1 cellular context compared by ENCODE assay signal in the genomic region with DNA sequence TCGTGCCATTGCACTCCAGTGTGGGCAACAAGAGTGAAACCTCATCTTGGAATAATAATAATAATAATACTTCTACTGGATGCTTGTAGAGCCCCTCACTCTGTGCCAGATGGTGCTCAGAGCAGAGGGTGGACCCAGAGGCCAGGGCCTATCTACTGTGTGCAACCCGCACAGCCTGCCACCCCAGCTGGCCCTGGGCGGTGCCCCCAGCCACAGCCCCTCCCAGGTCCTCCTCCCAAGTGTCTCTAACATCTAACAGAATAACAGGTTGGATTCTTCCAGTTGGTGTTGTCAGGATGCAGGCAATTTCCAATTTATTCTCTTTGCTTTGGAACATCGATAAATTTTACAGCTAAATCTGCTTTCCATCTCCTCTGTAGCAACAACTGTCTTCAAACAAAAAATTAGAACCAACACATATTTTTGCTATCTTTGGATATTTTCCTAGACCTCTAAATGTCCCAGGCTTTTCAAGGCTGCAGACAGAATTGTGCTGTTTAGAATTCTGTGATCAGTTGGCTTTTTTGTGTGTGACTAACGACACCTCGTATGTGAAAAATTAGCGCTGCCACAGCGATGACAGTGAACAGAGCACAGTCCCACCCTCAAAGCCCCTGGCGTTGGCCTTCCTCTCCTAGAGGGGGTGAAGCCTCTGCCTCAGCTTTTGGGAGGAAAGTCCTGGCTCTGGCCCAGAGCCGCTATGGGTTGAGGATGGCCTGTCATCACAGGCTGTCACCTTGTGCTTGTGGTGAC.
TF ChIP-seq lines count a peak whose summit lies in the region.

No MANE protein-coding gene starts in this region.

TF ChIP-seq in GM23338, 12 proteins besides CTCF, POLR2A, EP300 and RAD21:
- TF ChIP-seq, protein P1, sequence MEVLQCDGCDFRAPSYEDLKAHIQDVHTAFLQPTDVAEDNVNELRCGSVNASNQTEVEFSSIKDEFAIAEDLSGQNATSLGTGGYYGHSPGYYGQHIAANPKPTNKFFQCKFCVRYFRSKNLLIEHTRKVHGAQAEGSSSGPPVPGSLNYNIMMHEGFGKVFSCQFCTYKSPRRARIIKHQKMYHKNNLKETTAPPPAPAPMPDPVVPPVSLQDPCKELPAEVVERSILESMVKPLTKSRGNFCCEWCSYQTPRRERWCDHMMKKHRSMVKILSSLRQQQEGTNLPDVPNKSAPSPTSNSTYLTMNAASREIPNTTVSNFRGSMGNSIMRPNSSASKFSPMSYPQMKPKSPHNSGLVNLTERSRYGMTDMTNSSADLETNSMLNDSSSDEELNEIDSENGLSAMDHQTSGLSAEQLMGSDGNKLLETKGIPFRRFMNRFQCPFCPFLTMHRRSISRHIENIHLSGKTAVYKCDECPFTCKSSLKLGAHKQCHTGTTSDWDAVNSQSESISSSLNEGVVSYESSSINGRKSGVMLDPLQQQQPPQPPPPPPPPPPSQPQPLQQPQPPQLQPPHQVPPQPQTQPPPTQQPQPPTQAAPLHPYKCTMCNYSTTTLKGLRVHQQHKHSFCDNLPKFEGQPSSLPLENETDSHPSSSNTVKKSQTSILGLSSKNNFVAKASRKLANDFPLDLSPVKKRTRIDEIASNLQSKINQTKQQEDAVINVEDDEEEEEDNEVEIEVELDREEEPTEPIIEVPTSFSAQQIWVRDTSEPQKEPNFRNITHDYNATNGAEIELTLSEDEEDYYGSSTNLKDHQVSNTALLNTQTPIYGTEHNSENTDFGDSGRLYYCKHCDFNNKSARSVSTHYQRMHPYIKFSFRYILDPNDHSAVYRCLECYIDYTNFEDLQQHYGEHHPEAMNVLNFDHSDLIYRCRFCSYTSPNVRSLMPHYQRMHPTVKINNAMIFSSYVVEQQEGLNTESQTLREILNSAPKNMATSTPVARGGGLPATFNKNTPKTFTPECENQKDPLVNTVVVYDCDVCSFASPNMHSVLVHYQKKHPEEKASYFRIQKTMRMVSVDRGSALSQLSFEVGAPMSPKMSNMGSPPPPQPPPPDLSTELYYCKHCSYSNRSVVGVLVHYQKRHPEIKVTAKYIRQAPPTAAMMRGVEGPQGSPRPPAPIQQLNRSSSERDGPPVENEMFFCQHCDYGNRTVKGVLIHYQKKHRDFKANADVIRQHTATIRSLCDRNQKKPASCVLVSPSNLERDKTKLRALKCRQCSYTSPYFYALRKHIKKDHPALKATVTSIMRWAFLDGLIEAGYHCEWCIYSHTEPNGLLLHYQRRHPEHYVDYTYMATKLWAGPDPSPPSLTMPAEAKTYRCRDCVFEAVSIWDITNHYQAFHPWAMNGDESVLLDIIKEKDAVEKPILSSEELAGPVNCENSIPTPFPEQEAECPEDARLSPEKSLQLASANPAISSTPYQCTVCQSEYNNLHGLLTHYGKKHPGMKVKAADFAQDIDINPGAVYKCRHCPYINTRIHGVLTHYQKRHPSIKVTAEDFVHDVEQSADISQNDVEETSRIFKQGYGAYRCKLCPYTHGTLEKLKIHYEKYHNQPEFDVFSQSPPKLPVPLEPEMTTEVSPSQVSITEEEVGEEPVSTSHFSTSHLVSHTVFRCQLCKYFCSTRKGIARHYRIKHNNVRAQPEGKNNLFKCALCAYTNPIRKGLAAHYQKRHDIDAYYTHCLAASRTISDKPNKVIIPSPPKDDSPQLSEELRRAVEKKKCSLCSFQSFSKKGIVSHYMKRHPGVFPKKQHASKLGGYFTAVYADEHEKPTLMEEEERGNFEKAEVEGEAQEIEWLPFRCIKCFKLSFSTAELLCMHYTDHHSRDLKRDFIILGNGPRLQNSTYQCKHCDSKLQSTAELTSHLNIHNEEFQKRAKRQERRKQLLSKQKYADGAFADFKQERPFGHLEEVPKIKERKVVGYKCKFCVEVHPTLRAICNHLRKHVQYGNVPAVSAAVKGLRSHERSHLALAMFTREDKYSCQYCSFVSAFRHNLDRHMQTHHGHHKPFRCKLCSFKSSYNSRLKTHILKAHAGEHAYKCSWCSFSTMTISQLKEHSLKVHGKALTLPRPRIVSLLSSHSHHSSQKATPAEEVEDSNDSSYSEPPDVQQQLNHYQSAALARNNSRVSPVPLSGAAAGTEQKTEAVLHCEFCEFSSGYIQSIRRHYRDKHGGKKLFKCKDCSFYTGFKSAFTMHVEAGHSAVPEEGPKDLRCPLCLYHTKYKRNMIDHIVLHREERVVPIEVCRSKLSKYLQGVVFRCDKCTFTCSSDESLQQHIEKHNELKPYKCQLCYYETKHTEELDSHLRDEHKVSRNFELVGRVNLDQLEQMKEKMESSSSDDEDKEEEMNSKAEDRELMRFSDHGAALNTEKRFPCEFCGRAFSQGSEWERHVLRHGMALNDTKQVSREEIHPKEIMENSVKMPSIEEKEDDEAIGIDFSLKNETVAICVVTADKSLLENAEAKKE (CRISPR knock-in tag; IDR thresholded peaks at IDR 0.05), result no peak
- TF ChIP-seq ZNF114 (CRISPR knock-in tag; IDR thresholded peaks at IDR 0.05) (no peak), POLR2AphosphoS5 (IDR thresholded peaks at IDR 0.05; ENCODE audit: low read depth) (no peak), ZNF331 (CRISPR knock-in tag; IDR thresholded peaks at IDR 0.05; ENCODE audit: low read depth) (no peak), EZH2phosphoT487 (IDR thresholded peaks at IDR 0.05; ENCODE audit: unreplicated experiment) (no peak), EZH2 (IDR thresholded peaks at IDR 0.05; ENCODE audit: low read depth, unreplicated experiment) (no peak), NANOG (IDR thresholded peaks at IDR 0.05; ENCODE audit: borderline replicate concordance) (no peak), JUNB (IDR thresholded peaks at IDR 0.05; ENCODE audit: unreplicated experiment) (no peak), STAT1 (IDR thresholded peaks at IDR 0.05; ENCODE audit: unreplicated experiment) (no peak), CREB1 (CRISPR knock-in tag; IDR thresholded peaks at IDR 0.05; ENCODE audit: low read depth) (no peak)
- TF ChIP-seq, protein P2, sequence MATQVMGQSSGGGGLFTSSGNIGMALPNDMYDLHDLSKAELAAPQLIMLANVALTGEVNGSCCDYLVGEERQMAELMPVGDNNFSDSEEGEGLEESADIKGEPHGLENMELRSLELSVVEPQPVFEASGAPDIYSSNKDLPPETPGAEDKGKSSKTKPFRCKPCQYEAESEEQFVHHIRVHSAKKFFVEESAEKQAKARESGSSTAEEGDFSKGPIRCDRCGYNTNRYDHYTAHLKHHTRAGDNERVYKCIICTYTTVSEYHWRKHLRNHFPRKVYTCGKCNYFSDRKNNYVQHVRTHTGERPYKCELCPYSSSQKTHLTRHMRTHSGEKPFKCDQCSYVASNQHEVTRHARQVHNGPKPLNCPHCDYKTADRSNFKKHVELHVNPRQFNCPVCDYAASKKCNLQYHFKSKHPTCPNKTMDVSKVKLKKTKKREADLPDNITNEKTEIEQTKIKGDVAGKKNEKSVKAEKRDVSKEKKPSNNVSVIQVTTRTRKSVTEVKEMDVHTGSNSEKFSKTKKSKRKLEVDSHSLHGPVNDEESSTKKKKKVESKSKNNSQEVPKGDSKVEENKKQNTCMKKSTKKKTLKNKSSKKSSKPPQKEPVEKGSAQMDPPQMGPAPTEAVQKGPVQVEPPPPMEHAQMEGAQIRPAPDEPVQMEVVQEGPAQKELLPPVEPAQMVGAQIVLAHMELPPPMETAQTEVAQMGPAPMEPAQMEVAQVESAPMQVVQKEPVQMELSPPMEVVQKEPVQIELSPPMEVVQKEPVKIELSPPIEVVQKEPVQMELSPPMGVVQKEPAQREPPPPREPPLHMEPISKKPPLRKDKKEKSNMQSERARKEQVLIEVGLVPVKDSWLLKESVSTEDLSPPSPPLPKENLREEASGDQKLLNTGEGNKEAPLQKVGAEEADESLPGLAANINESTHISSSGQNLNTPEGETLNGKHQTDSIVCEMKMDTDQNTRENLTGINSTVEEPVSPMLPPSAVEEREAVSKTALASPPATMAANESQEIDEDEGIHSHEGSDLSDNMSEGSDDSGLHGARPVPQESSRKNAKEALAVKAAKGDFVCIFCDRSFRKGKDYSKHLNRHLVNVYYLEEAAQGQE (IDR thresholded peaks at IDR 0.05; ENCODE audit: unreplicated experiment), result no peak
- TF ChIP-seq, protein P3, sequence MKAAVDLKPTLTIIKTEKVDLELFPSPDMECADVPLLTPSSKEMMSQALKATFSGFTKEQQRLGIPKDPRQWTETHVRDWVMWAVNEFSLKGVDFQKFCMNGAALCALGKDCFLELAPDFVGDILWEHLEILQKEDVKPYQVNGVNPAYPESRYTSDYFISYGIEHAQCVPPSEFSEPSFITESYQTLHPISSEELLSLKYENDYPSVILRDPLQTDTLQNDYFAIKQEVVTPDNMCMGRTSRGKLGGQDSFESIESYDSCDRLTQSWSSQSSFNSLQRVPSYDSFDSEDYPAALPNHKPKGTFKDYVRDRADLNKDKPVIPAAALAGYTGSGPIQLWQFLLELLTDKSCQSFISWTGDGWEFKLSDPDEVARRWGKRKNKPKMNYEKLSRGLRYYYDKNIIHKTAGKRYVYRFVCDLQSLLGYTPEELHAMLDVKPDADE (IDR thresholded peaks at IDR 0.05), result no peak
